Comparison of ENCODE assay signal across 21 cellular contexts in genomic region chr11:5679811-5680210, GRCh38. TPM values are rescaled to one million over a fixed set of nuclear protein-coding genes. Genes with fewer than 3 reads are reported as not detected.
"Had no signal": no experiment of that assay in that cellular context is flagged by ENCODE, and none has a peak within 500 bp of the region (broad histone marks: within the 10 kb centered on the region; RNA-seq: fewer than 3 reads in every experiment).

No MANE protein-coding gene starts in this region.

- H3K4me3 Mint-ChIP-seq: central memory CD8-positive, alpha-beta T cell; effector memory CD8-positive, alpha-beta T cell; stimulated activated naive CD8-positive, alpha-beta T cell treated with anti-CD3 and anti-CD28 coated beads, Interleukin-15, Interleukin-2, amounts not matched to agents 100 ng/mL and 50 ng/mL, for 24 hours had no signal

- H3K4me3 ChIP-seq: lower lobe of right lung, skin epidermis, testis, upper lobe of left lung had no signal

- H3K27me3 ChIP-seq: brain microvascular endothelial cell, testis, upper lobe of left lung had no signal

- H3K9me3 Mint-ChIP-seq: activated naive CD4-positive, alpha-beta T cell treated with anti-CD3 and anti-CD28 coated beads, Interleukin-2, amount 50 U/mL, for 72 hours; central memory CD8-positive, alpha-beta T cell; effector memory CD8-positive, alpha-beta T cell; stimulated activated naive CD8-positive, alpha-beta T cell treated with anti-CD3 and anti-CD28 coated beads, Interleukin-15, Interleukin-2, amounts not matched to agents 100 ng/mL and 50 ng/mL, for 24 hours had no signal

- H3K36me3 ChIP-seq: WERI-Rb-1 had no signal

- H3K9me3 ChIP-seq: lower lobe of right lung, testis, upper lobe of left lung had no signal

- H3K27ac ChIP-seq: brain microvascular endothelial cell, epithelial cell of prostate, lower lobe of right lung, skin epidermis, testis, upper lobe of left lung, WERI-Rb-1 had no signal

- H3K27ac Mint-ChIP-seq: stimulated activated naive CD8-positive, alpha-beta T cell treated with anti-CD3 and anti-CD28 coated beads, Interleukin-15, Interleukin-2, amounts not matched to agents 100 ng/mL and 50 ng/mL, for 24 hours had no signal

- H3K27me3 Mint-ChIP-seq: central memory CD8-positive, alpha-beta T cell; effector memory CD8-positive, alpha-beta T cell; naive B cell; stimulated activated naive CD8-positive, alpha-beta T cell treated with anti-CD3 and anti-CD28 coated beads, Interleukin-15, Interleukin-2, amounts not matched to agents 100 ng/mL and 50 ng/mL, for 24 hours had no signal

- DNase-seq: activated CD4-positive, alpha-beta T cell treated with anti-CD3 and anti-CD28 coated beads for 4 hours; activated effector memory CD4-positive, alpha-beta T cell treated with Interleukin-2 at 50 U/mL for 16 hours; activated T-cell treated with anti-CD3 and anti-CD28 coated beads for 4 hours; amniotic stem cell; brain microvascular endothelial cell; cortex of kidney; effector memory CD8-positive, alpha-beta T cell; left colon; lower lobe of right lung; naive B cell; SHP77; stimulated activated CD4-positive, alpha-beta T cell treated with anti-CD3 and anti-CD28 coated beads, Interleukin-4, amount 100 ng/mL, for 24 hours; testis; upper lobe of left lung; WERI-Rb-1 had no signal

- ATAC-seq: activated naive CD4-positive, alpha-beta T cell treated with anti-CD3 and anti-CD28 coated beads, Interleukin-2, amount 50 U/mL, for 72 hours; effector memory CD8-positive, alpha-beta T cell; left colon; lower lobe of right lung had no signal

RNA-seq across cellular contexts. Expression of gene OR56B1, which starts 56.4 kb away (rescaled TPM):
- total RNA-seq: frontal cortex, left colon, lower lobe of right lung had no signal
